In the genomic region with DNA sequence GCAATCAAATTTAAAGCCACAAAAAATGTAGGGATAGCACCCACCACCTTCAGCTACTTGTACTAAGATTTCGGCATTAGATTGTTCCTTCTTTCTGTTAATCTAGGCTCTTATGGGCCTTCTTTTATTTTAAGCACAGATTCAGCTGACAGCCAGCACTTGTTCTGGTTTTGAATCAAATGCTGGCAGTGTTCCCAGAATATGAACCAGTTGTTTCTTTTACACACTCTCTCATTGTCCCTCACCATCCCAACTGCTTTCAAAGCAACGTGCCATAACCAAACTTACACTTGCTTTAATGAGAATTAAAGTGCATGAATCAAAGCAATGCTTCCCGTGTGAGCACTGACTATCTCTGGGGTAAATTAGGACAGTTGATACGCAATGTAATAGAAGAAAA, we compare ENCODE assay signal across 9 cellular contexts.
DNase-seq lines count a peak whose midpoint lies in the region; ATAC-seq, FAIRE-seq and TF ChIP-seq lines count a peak whose summit lies in the region.
"Had no signal": no experiment of that assay in that cellular context is flagged by ENCODE, and none has a peak within 500 bp of the region (broad histone marks: within the 10 kb centered on the region; RNA-seq: fewer than 3 reads in every experiment).

No MANE protein-coding gene starts in this region.

- no peak overlapping the region for H3K27ac ChIP-seq in astrocyte (ENCODE audit: low read depth, low read length)

- H3K79me2 ChIP-seq in astrocyte (ENCODE audit: insufficient read depth, low read length), result no peaks in the 10 kb centered on the region

- H3K9ac ChIP-seq in astrocyte (ENCODE audit: low read length), result no peak overlapping the region

- H3K4me1 Mint-ChIP-seq in astrocyte (ENCODE audit: low read depth, unreplicated experiment), result peaks cover 10% of the 10 kb centered on the region

- no peaks in the 10 kb centered on the region for H3K9me3 Mint-ChIP-seq in astrocyte (ENCODE audit: unreplicated experiment)
- peaks cover 0 to 10% of the 10 kb centered on the region in 2 donors for H3K9me3 Mint-ChIP-seq in activated naive CD4-positive, alpha-beta T cell treated with anti-CD3 and anti-CD28 coated beads, Interleukin-2, amount 50 U/mL, for 72 hours

- H3K4me1 ChIP-seq in astrocyte (ENCODE audit: insufficient read depth, low read length), result no peaks in the 10 kb centered on the region

- H3K4me3 ChIP-seq in AG10803 (ENCODE audit: low read length), result no peak overlapping the region
- H3K4me3 ChIP-seq in astrocyte (ENCODE audit: insufficient read depth, low read depth, low read length), result no peak overlapping the region

- no peak for TF ChIP-seq CTCF in AG10803 (conservative IDR thresholded peaks at IDR 0.05; ENCODE audit: low read length)
- no peak for TF ChIP-seq CTCF in astrocyte (IDR thresholded peaks at IDR 0.05; ENCODE audit: insufficient read depth, low read depth, low read length)

- H3K27me3 ChIP-seq in astrocyte (ENCODE audit: insufficient read depth, low read length), result no peaks in the 10 kb centered on the region

- DNase-seq in AG10803 (ENCODE audit: low read depth), result peak; percentile 75
- peak; percentile 52 for DNase-seq in NCI-H1105 (lab: John Stamatoyannopoulos, UW)
- DNase-seq in astrocyte (ENCODE audit: low read depth), result peak; percentile 68
- peak; percentile 41 to 90 for DNase-seq in hippocampal formation (lab: John Stamatoyannopoulos, UW)
- DNase-seq in stimulated activated naive CD4-positive, alpha-beta T cell treated with Interleukin-2 at 50 U/mL for 16 hours (lab: John Stamatoyannopoulos, UW), result no peak
- DNase-seq in activated naive CD4-positive, alpha-beta T cell treated with anti-CD3 and anti-CD28 coated beads, Interleukin-2, amount 50 U/mL, for 72 hours (ENCODE audit: low spot score in 2 of 2), result no peak
- DNase-seq: activated CD4-positive, alpha-beta T cell treated with anti-CD3 and anti-CD28 coated beads, Interleukin-2, amount 50 U/mL, for 4 hours had no signal

- H3K4me2 ChIP-seq in astrocyte (ENCODE audit: low read length), result no peak overlapping the region

- no peaks in the 10 kb centered on the region for H4K20me1 ChIP-seq in astrocyte (ENCODE audit: insufficient read depth, low read length)

- H3K36me3 Mint-ChIP-seq in astrocyte (ENCODE audit: low read depth, unreplicated experiment), result no peaks in the 10 kb centered on the region
- no peaks in the 10 kb centered on the region for H3K36me3 Mint-ChIP-seq in activated naive CD4-positive, alpha-beta T cell treated with anti-CD3 and anti-CD28 coated beads, Interleukin-2, amount 50 U/mL, for 72 hours

- no peak overlapping the region for H3K27ac Mint-ChIP-seq in astrocyte (ENCODE audit: unreplicated experiment)
- no peak overlapping the region for H3K27ac Mint-ChIP-seq in activated naive CD4-positive, alpha-beta T cell treated with anti-CD3 and anti-CD28 coated beads, Interleukin-2, amount 50 U/mL, for 72 hours

- H3K36me3 ChIP-seq in astrocyte (ENCODE audit: insufficient read depth, low read length), result no peaks in the 10 kb centered on the region

- FAIRE-seq in astrocyte (lab: Jason Lieb, UNC), result no peak

- H3K27me3 Mint-ChIP-seq in astrocyte (ENCODE audit: low read depth, unreplicated experiment), result no peaks in the 10 kb centered on the region

- no peak overlapping the region for H3K4me3 Mint-ChIP-seq in astrocyte (ENCODE audit: unreplicated experiment)

- ATAC-seq in HG03097 (IDR thresholded peaks at IDR 0.05; ENCODE audit: low FRiP score, unreplicated experiment), result no peak
- ATAC-seq in activated naive CD4-positive, alpha-beta T cell treated with anti-CD3 and anti-CD28 coated beads, Interleukin-2, amount 50 U/mL, for 72 hours, result no peak
- ATAC-seq in GM21423 (IDR thresholded peaks at IDR 0.05; ENCODE audit: unreplicated experiment), result no peak

- H2AFZ ChIP-seq in astrocyte (ENCODE audit: low read depth, low read length), result peak overlapping the region; percentile 14

- H3K9me3 ChIP-seq in astrocyte (ENCODE audit: insufficient read depth, low read depth, low read length), result no peaks in the 10 kb centered on the region

Comparison
In these comparisons a context has a peak if more than half of its experiments do, and no peak if none do; other contexts are left out.
1. DNase-seq: peak in AG10803 (single experiment), NCI-H1105 (single experiment), astrocyte (single experiment) and hippocampal formation (2 of 2); none in stimulated activated naive CD4-positive, alpha-beta T cell treated with Interleukin-2 at 50 U/mL for 16 hours (single experiment) and activated naive CD4-positive, alpha-beta T cell treated with anti-CD3 and anti-CD28 coated beads, Interleukin-2, amount 50 U/mL, for 72 hours (0 of 2).